Comparison of ENCODE assay signal across 9 cellular contexts in genomic region chr3:72155391-72156064, GRCh38.
A peak's percentile ranks its signal among the peaks of the same experiment; 100 is the strongest.
DNase-seq lines count a peak whose midpoint lies in the region; TF ChIP-seq lines count a peak whose summit lies in the region.
"Had no signal": no experiment of that assay in that cellular context is flagged by ENCODE, and none has a peak within 500 bp of the region (broad histone marks: within the 10 kb centered on the region; RNA-seq: fewer than 3 reads in every experiment).

No MANE protein-coding gene starts in this region.

- peaks cover 28% of the 10 kb centered on the region for H3K4me1 Mint-ChIP-seq in mesothelial cell of epicardium

- DNase-seq in DMS53 (lab: John Stamatoyannopoulos, UW) (peak; percentile 43), DMS53 treated with DMSO at 0.1 percent for 48 hours (lab: John Stamatoyannopoulos, UW; ENCODE audit: unreplicated experiment) (no peak), coronary artery (ENCODE audit: low spot score) (peak; percentile 89), mesothelial cell of epicardium (ENCODE audit: low spot score in 2 of 2, unreplicated experiment in 2 of 2) (no peak), NCI-H2081 treated with DMSO at 0.1 percent for 48 hours (lab: John Stamatoyannopoulos, UW) (no peak)
- DNase-seq in activated CD8-positive, alpha-beta memory T cell treated with anti-CD3 and anti-CD28 coated beads, Interleukin-2, amount 50 U/mL, for 48 hours: no peak
- no peak for DNase-seq in central memory CD4-positive, alpha-beta T cell

- H3K4me3 Mint-ChIP-seq in mesothelial cell of epicardium: no peak overlapping the region

- H3K4me3 ChIP-seq in coronary artery (no peak overlapping the region), urinary bladder (ENCODE audit: low read depth, low read length) (no peak overlapping the region)

- peaks cover 3% of the 10 kb centered on the region for H3K9me3 Mint-ChIP-seq in mesothelial cell of epicardium

- no peak for TF ChIP-seq CTCF in coronary artery (IDR thresholded peaks at IDR 0.05)
- no peak for TF ChIP-seq CTCF in mesothelial cell of epicardium (IDR thresholded peaks at IDR 0.05; ENCODE audit: unreplicated experiment)

- 22% methylated on average over 12 of the region's 12 CpGs for WGBS in urinary bladder

- no peaks in the 10 kb centered on the region for H3K4me1 ChIP-seq in urinary bladder (ENCODE audit: insufficient read depth)

- peaks cover 52% of the 10 kb centered on the region for H3K27me3 Mint-ChIP-seq in mesothelial cell of epicardium (ENCODE audit: low read depth)

- H3K36me3 ChIP-seq in urinary bladder (ENCODE audit: insufficient read depth): no peaks in the 10 kb centered on the region

- H3K27ac ChIP-seq in coronary artery (peak overlapping the region; percentile 53 to 82), urinary bladder (ENCODE audit: low read depth) (peak overlapping the region; percentile 41)
- H3K27ac ChIP-seq: 22Rv1 had no signal

- H3K27ac Mint-ChIP-seq in mesothelial cell of epicardium: peak overlapping the region; percentile 75

- H3K36me3 Mint-ChIP-seq in mesothelial cell of epicardium: no peaks in the 10 kb centered on the region

Comparison
In these comparisons a context has a peak if more than half of its experiments do, and no peak if none do; other contexts are left out.
1. DNase-seq: peak in DMS53 (single experiment) and coronary artery (single experiment); none in DMS53 treated with DMSO at 0.1 percent for 48 hours (single experiment), mesothelial cell of epicardium (0 of 2), activated CD8-positive, alpha-beta memory T cell treated with anti-CD3 and anti-CD28 coated beads, Interleukin-2, amount 50 U/mL, for 48 hours (single experiment), NCI-H2081 treated with DMSO at 0.1 percent for 48 hours (single experiment) and central memory CD4-positive, alpha-beta T cell (single experiment).